Comparison of ENCODE assay signal across 29 cellular contexts in the genomic region with DNA sequence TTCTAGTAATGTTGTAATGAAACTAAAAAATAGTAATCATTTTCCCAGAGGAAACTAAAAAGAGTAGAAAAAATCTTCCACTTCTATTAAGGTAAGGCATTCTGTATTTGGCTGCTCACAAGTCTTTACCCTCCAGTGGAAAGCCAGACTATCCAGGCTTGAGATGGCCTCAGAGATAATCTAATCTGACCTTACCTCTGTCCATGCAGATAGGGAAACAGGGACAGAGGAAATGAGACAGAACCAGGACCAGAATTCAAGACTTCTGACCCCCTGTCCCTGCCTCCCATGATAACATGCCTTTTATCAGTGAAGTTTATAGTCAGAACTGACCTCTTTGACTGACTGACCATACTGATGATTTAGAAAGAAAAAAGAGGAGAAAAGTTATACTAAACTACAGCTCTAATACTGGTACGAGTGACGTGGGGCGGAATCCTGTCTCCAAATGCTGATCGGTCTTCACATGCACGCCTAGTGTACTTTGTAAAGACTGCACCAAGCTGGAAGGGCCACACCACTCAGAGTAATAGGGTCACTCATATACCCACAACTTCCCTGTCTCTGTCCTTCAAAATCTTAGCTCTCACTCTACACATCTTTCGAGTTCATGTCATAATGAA. TPM values are rescaled to one million over a fixed set of nuclear protein-coding genes. Genes with fewer than 3 reads are reported as not detected.
"Had no signal": no experiment of that assay in that cellular context is flagged by ENCODE, and none has a peak within 500 bp of the region (broad histone marks: within the 10 kb centered on the region; RNA-seq: fewer than 3 reads in every experiment).

No MANE protein-coding gene starts in this region.

- H3K27me3 Mint-ChIP-seq: activated naive CD8-positive, alpha-beta T cell treated with anti-CD3 and anti-CD28 coated beads, Interleukin-2, amount 10 ng/mL, durations not matched to agents 7 days and 5 days; activated T-helper 17 cell treated with anti-CD3 and anti-CD28 coated beads, Interleukin-2, amount 50 U/mL, for 72 hours; T-cell had no signal

- H3K4me3 ChIP-seq: adrenal gland, MG63, Peyer's patch had no signal

- DNase-seq: activated CD4-positive, alpha-beta T cell treated with anti-CD3 and anti-CD28 coated beads for 48 hours; activated CD4-positive, alpha-beta T cell treated with anti-CD3 and anti-CD28 coated beads, Interleukin-2, amount 50 U/mL, for 4 hours; activated CD8-positive, alpha-beta memory T cell treated with anti-CD3 and anti-CD28 coated beads, Interleukin-2, amount 50 U/mL, for 48 hours; activated CD8-positive, alpha-beta T cell treated with anti-CD3 and anti-CD28 coated beads, Interleukin-2, amount 10 ng/mL, durations not matched to agents 7 days and 5 days; activated gamma-delta T cell; activated naive CD4-positive, alpha-beta T cell treated with anti-CD3 and anti-CD28 coated beads for 36 hours; activated naive CD8-positive, alpha-beta T cell treated with anti-CD3 and anti-CD28 coated beads, Interleukin-2, amount 10 ng/mL, durations not matched to agents 7 days and 5 days; activated T-cell treated with anti-CD3 and anti-CD28 coated beads, Interleukin-2, amount 50 U/mL, for 48 hours; adrenal gland; anterior cingulate cortex; caudate nucleus; MG63; MV-4-11; NCI-H1092 treated with DMSO at 0.1 percent for 48 hours; NCI-H1417 treated with DMSO at 0.1 percent for 48 hours; NCI-H1694 treated with DMSO at 0.1 percent for 48 hours; NCI-H2029 treated with DMSO at 0.1 percent for 48 hours; NCI-H345; NCI-H510A; NCI-H526 treated with DMSO at 0.1 percent for 48 hours; Peyer's patch; SHP77 treated with DMSO at 0.1 percent for 48 hours; T-cell; T-helper 2 cell; T1000; WERI-Rb-1 had no signal

- H3K4me3 Mint-ChIP-seq: activated CD8-positive, alpha-beta T cell treated with anti-CD3 and anti-CD28 coated beads, Interleukin-2, amount 10 ng/mL, durations not matched to agents 7 days and 5 days; activated naive CD4-positive, alpha-beta T cell treated with anti-CD3 and anti-CD28 coated beads for 36 hours; activated naive CD8-positive, alpha-beta T cell treated with anti-CD3 and anti-CD28 coated beads, Interleukin-2, amount 10 ng/mL, durations not matched to agents 7 days and 5 days; activated T-helper 17 cell treated with anti-CD3 and anti-CD28 coated beads, Interleukin-2, amount 50 U/mL, for 72 hours; T-cell had no signal

- H3K27me3 ChIP-seq: adrenal gland, MG63, Peyer's patch had no signal

- H3K4me1 Mint-ChIP-seq: T-cell had no signal

- H3K27ac Mint-ChIP-seq: activated CD8-positive, alpha-beta T cell treated with anti-CD3 and anti-CD28 coated beads, Interleukin-2, amount 10 ng/mL, durations not matched to agents 7 days and 5 days; activated naive CD4-positive, alpha-beta T cell treated with anti-CD3 and anti-CD28 coated beads for 36 hours; activated naive CD8-positive, alpha-beta T cell treated with anti-CD3 and anti-CD28 coated beads, Interleukin-2, amount 10 ng/mL, durations not matched to agents 7 days and 5 days had no signal

- H3K9me3 Mint-ChIP-seq: activated naive CD4-positive, alpha-beta T cell treated with anti-CD3 and anti-CD28 coated beads for 36 hours; activated naive CD8-positive, alpha-beta T cell treated with anti-CD3 and anti-CD28 coated beads, Interleukin-2, amount 10 ng/mL, durations not matched to agents 7 days and 5 days; activated T-helper 17 cell treated with anti-CD3 and anti-CD28 coated beads, Interleukin-2, amount 50 U/mL, for 72 hours; T-cell had no signal

- H3K4me1 ChIP-seq: Peyer's patch had no signal

- H3K27ac ChIP-seq: adrenal gland, Peyer's patch, WERI-Rb-1 had no signal

- ATAC-seq: activated CD4-positive, CD25-positive, alpha-beta regulatory T cell treated with anti-CD3 and anti-CD28 coated beads, Interleukin-2, amount 50 U/mL, for 24 hours; activated CD8-positive, alpha-beta T cell treated with anti-CD3 and anti-CD28 coated beads, Interleukin-2, amount 10 ng/mL, durations not matched to agents 7 days and 5 days; activated T-helper 17 cell treated with anti-CD3 and anti-CD28 coated beads, Interleukin-2, amount 50 U/mL, for 72 hours; T-cell had no signal

- H3K9me3 ChIP-seq: adrenal gland, MG63, Peyer's patch had no signal

RNA-seq across cellular contexts. Expression of a gene that starts 19.2 kb away (rescaled TPM):
- total RNA-seq: activated CD8-positive, alpha-beta T cell treated with anti-CD3 and anti-CD28 coated beads, Interleukin-2, amount 10 ng/mL, durations not matched to agents 7 days and 5 days; activated naive CD4-positive, alpha-beta T cell treated with anti-CD3 and anti-CD28 coated beads for 36 hours; activated naive CD8-positive, alpha-beta T cell treated with anti-CD3 and anti-CD28 coated beads, Interleukin-2, amount 10 ng/mL, durations not matched to agents 7 days and 5 days; activated T-helper 17 cell treated with anti-CD3 and anti-CD28 coated beads, Interleukin-2, amount 50 U/mL, for 72 hours; adrenal gland; SK-MEL-5; T-cell had no signal

RNA-seq across cellular contexts. Expression of a gene that starts 30.5 kb away (rescaled TPM):
- total RNA-seq: activated CD8-positive, alpha-beta T cell treated with anti-CD3 and anti-CD28 coated beads, Interleukin-2, amount 10 ng/mL, durations not matched to agents 7 days and 5 days; activated naive CD4-positive, alpha-beta T cell treated with anti-CD3 and anti-CD28 coated beads for 36 hours; activated naive CD8-positive, alpha-beta T cell treated with anti-CD3 and anti-CD28 coated beads, Interleukin-2, amount 10 ng/mL, durations not matched to agents 7 days and 5 days; activated T-helper 17 cell treated with anti-CD3 and anti-CD28 coated beads, Interleukin-2, amount 50 U/mL, for 72 hours; adrenal gland; SK-MEL-5; T-cell had no signal
- polyA plus RNA-seq: adrenal gland had no signal
